ENCODE assay signal across 8 cellular contexts in the genomic region with DNA sequence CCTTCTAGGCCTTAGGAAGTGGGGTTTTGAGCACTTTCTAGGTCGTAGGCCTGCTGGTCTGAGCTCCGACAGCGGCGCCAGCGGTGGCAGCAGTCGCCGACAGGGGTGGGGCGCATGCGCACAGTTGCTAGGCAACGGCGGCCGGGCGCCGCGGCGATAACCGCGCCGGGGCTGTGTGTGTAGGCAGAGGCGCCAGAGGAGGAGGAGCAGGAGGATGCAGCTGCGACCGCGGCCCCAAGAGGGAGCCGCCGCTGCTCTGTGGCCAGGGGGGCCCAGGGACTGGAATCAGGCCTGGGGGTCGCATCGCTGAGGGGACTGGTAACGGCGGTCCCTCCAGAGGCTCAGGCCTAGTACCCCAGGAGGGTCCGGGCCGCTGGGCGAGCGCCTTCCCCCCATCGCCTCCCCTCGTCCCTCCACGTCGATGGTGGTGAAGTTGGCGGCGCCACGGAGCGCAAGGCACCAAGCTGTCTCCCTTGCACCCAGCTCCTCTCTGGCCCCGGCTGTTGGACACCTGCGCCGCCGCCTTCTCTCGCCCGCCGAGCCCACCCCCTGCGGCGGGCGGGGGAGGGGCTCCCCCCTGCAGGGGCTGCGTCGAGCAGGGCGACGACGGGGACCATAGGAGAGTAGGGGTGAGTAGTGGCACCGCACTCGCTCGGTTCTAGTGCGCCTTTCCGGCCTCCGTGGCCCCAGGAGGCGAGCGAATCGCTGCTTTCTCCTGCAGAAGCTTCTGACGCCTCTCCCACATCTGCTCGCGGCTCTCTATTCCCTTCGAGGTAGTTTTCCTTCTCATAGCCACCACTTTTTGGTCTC. TPM values are rescaled to one million over a fixed set of nuclear protein-coding genes. Genes with fewer than 3 reads are reported as not detected.
A peak's percentile ranks its signal among the peaks of the same experiment; 100 is the strongest.
DNase-seq lines count a peak whose midpoint lies in the region; ATAC-seq and TF ChIP-seq lines count a peak whose summit lies in the region.

A gene (plus strand): TSS at position 186 of the 810 bp plus-strand sequence.

- H3K4me3 ChIP-seq in astrocyte of the spinal cord (ENCODE audit: low read depth, low read length) (peak within 1 kb of the TSS; percentile 20), iPS DF 6.9 (ENCODE audit: low read length) (peak within 1 kb of the TSS; percentile 61; the same call in 1 of the 2 replicates), gastrocnemius medialis (peak within 1 kb of the TSS; percentile 36 to 53 (median 36))

- H3K9me3 ChIP-seq in iPS DF 6.9 (ENCODE audit: control insufficient read depth, insufficient read depth, low read length): no peaks in the 10 kb centered on the region
- H3K9me3 ChIP-seq in gastrocnemius medialis: no peaks in the 10 kb centered on the region

- H3K36me3 ChIP-seq in iPS DF 6.9 (ENCODE audit: control insufficient read depth, insufficient read depth, low read length) (no peaks in the 10 kb centered on the region), gastrocnemius medialis (no peaks in the 10 kb centered on the region)

- no peak within 1 kb of the TSS for H3K27ac ChIP-seq in iPS DF 6.9 (ENCODE audit: low read length)
- H3K27ac ChIP-seq in gastrocnemius medialis: peak within 1 kb of the TSS; percentile 20 to 47 (median 26)

- in situ Hi-C loops in astrocyte of the spinal cord (cut with HindIII; ENCODE audit: low sequenced_read_pairs) (no loop called here), gastrocnemius medialis (cut with MboI; ENCODE audit: low sequenced_read_pairs in 4 of 4) (no loop called here)

- DNase-seq in COLO668 (lab: John Stamatoyannopoulos, UW; ENCODE audit: unreplicated experiment) (peak; percentile 36), HUDEP-2 (lab: John Stamatoyannopoulos, UW; ENCODE audit: unreplicated experiment in 76 of 76) (peak in 75 of 76 experiments; percentile 3 to 87 (median 72)), T-helper 22 cell (ENCODE audit: low read depth) (peak; percentile 55), astrocyte of the spinal cord (ENCODE audit: low read depth, low spot score) (peak; percentile 50), iPS DF 6.9 (ENCODE audit: low read depth, low spot score) (peak; percentile 54), gastrocnemius medialis (peak; percentile 11 to 16), SIG-M5 treated with dmso at 0.1 percent for 504 hours (lab: John Stamatoyannopoulos, UW; ENCODE audit: unreplicated experiment) (no peak)

- intact Hi-C loops in gastrocnemius medialis (cut with DNase I; ENCODE audit: low total_unique reads): no loop called here

- no peaks in the 10 kb centered on the region for H3K4me1 ChIP-seq in iPS DF 6.9 (ENCODE audit: control insufficient read depth, insufficient read depth, low read length)
- H3K4me1 ChIP-seq in gastrocnemius medialis: no peaks in the 10 kb centered on the region

- no peaks in the 10 kb centered on the region for H3K27me3 ChIP-seq in iPS DF 6.9 (ENCODE audit: control insufficient read depth, insufficient read depth, low read length)
- peaks cover 0 to 7% (median 7%) of the 10 kb centered on the region in 3 donors for H3K27me3 ChIP-seq in gastrocnemius medialis

- TF ChIP-seq POLR2A in gastrocnemius medialis (IDR thresholded peaks at IDR 0.05): no peak

- no CpG with 5 or more reads among the region's 69 CpGs for WGBS in iPS DF 6.9 (ENCODE audit: insufficient coverage, insufficient read length)

- ATAC-seq in GM21360 (IDR thresholded peaks at IDR 0.05; ENCODE audit: unreplicated experiment) (peak; percentile 94), gastrocnemius medialis (no peak)

- TF ChIP-seq CTCF in astrocyte of the spinal cord (IDR thresholded peaks at IDR 0.05; ENCODE audit: low read depth, low read length): peak; percentile 39
- TF ChIP-seq CTCF in gastrocnemius medialis (IDR thresholded peaks at IDR 0.05 in 4 of 5, conservative IDR thresholded peaks at IDR 0.05 in 1 of 5): peak in 1 of 5 experiments; percentile 18

RNA-seq across cellular contexts. Expression of the gene that starts here (rescaled TPM):
- total RNA-seq in gastrocnemius medialis: under 1 TPM; 0.10 to 0.19 (median 0.14) TPM

Comparison
In these comparisons a context has a peak if more than half of its experiments do, and no peak if none do; other contexts are left out.
1. Peak in DNase-seq, H3K4me3 ChIP-seq and H3K27ac ChIP-seq in gastrocnemius medialis; RNA of the gene not detected or under 1 TPM.